Comparison of ENCODE assay signal across 8 cellular contexts in the genomic region with DNA sequence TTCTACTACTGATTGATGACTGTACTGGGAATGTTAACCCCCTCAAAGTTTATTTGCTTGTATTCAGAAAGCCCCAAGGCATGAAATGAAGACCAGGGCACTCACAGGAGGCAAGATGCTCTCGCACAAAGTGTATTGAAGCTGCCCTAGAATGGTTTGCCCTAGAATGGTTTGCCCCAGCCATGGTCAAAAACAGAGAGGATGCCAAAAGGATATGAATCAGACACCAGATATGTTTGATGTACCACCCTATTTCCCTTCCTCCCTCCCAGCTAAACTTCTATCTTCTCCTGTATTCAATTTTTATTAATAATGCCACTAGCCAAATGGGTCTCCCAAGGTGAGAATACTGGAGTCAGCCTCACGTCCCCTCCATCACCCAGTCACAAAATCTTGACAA.
"Had no signal": no experiment of that assay in that cellular context is flagged by ENCODE, and none has a peak within 500 bp of the region (broad histone marks: within the 10 kb centered on the region; RNA-seq: fewer than 3 reads in every experiment).

No MANE protein-coding gene starts in this region.

- H3K4me1 Mint-ChIP-seq: activated CD4-positive, alpha-beta memory T cell treated with anti-CD3 and anti-CD28 coated beads, Interleukin-2, amount 10 ng/mL, durations not matched to agents 7 days and 5 days; activated naive CD8-positive, alpha-beta T cell treated with anti-CD3 and anti-CD28 coated beads, Interleukin-2, amount 50 U/mL, for 24 hours; naive thymus-derived CD4-positive, alpha-beta T cell had no signal

- ATAC-seq: activated naive CD8-positive, alpha-beta T cell treated with anti-CD3 and anti-CD28 coated beads, Interleukin-2, amount 50 U/mL, for 24 hours; activated T-cell treated with anti-CD3 and anti-CD28 coated beads, Interleukin-2, amount 50 U/mL, for 72 hours; naive thymus-derived CD4-positive, alpha-beta T cell had no signal

- H3K9me3 Mint-ChIP-seq: activated CD4-positive, alpha-beta memory T cell treated with anti-CD3 and anti-CD28 coated beads, Interleukin-2, amount 10 ng/mL, durations not matched to agents 7 days and 5 days; activated naive CD8-positive, alpha-beta T cell treated with anti-CD3 and anti-CD28 coated beads, Interleukin-2, amount 50 U/mL, for 24 hours had no signal

- DNase-seq: activated CD4-positive, alpha-beta memory T cell treated with anti-CD3 and anti-CD28 coated beads, Interleukin-2, amount 10 ng/mL, durations not matched to agents 7 days and 5 days; activated naive CD8-positive, alpha-beta T cell treated with anti-CD3 and anti-CD28 coated beads, Interleukin-2, amount 50 U/mL, for 24 hours; activated T-cell treated with anti-CD3 and anti-CD28 coated beads, Interleukin-2, amount 50 U/mL, for 72 hours; kidney glomerular epithelial cell; naive thymus-derived CD4-positive, alpha-beta T cell; T1000; tibial artery; uterus had no signal

- H3K27ac Mint-ChIP-seq: activated CD4-positive, alpha-beta memory T cell treated with anti-CD3 and anti-CD28 coated beads, Interleukin-2, amount 10 ng/mL, durations not matched to agents 7 days and 5 days; activated naive CD8-positive, alpha-beta T cell treated with anti-CD3 and anti-CD28 coated beads, Interleukin-2, amount 50 U/mL, for 24 hours; activated T-cell treated with anti-CD3 and anti-CD28 coated beads, Interleukin-2, amount 50 U/mL, for 72 hours; naive thymus-derived CD4-positive, alpha-beta T cell had no signal

- H3K36me3 Mint-ChIP-seq: naive thymus-derived CD4-positive, alpha-beta T cell had no signal

- H3K4me3 Mint-ChIP-seq: activated CD4-positive, alpha-beta memory T cell treated with anti-CD3 and anti-CD28 coated beads, Interleukin-2, amount 10 ng/mL, durations not matched to agents 7 days and 5 days; activated naive CD8-positive, alpha-beta T cell treated with anti-CD3 and anti-CD28 coated beads, Interleukin-2, amount 50 U/mL, for 24 hours; activated T-cell treated with anti-CD3 and anti-CD28 coated beads, Interleukin-2, amount 50 U/mL, for 72 hours; naive thymus-derived CD4-positive, alpha-beta T cell had no signal
